Comparison of ENCODE assay signal across 23 cellular contexts in genomic region chr1:2853711-2854110, GRCh38.
"Had no signal": no experiment of that assay in that cellular context is flagged by ENCODE, and none has a peak within 500 bp of the region (broad histone marks: within the 10 kb centered on the region; RNA-seq: fewer than 3 reads in every experiment).

No MANE protein-coding gene starts in this region.

- H2AFZ ChIP-seq: parathyroid adenoma had no signal

- H3K36me3 ChIP-seq: right atrium auricular region, sigmoid colon, tibial nerve, uterus had no signal

- H3K4me1 ChIP-seq: parathyroid adenoma, right atrium auricular region, sigmoid colon, tibial nerve, uterus had no signal

- H3K27ac ChIP-seq: parathyroid adenoma, right atrium auricular region, sigmoid colon, tibial nerve, uterus had no signal

- H3K79me2 ChIP-seq: parathyroid adenoma had no signal

- FAIRE-seq: islet of Langerhans, kidney, small intestine had no signal

- H3K4me3 ChIP-seq: lung, right atrium auricular region, sigmoid colon, tibial nerve, uterus had no signal

- ATAC-seq: left lobe of liver; stimulated activated naive CD8-positive, alpha-beta T cell treated with anti-CD3 and anti-CD28 coated beads, Interleukin-15, amount 100 ng/mL, for 72 hours had no signal

- H3K9ac ChIP-seq: parathyroid adenoma had no signal

- H3K9me3 ChIP-seq: right atrium auricular region, sigmoid colon, tibial nerve, uterus had no signal

- DNase-seq: hypothalamus; immature natural killer cell; mesendoderm; naive B cell; natural killer cell; nucleus accumbens; sigmoid colon; small intestine; stimulated activated CD4-positive, alpha-beta T cell treated with anti-CD3 and anti-CD28 coated beads, Interleukin-1b, Interleukin-23, amount 100 ng/mL, for 48 hours; stimulated activated CD4-positive, alpha-beta T cell treated with anti-CD3 and anti-CD28 coated beads, Interleukin-2, amount 100 ng/mL, for 48 hours; stimulated activated CD4-positive, alpha-beta T cell treated with anti-CD3 and anti-CD28 coated beads, Interleukin-4, amount 100 ng/mL, for 4 hours; stimulated activated CD8-positive, alpha-beta memory T cell treated with anti-CD3 and anti-CD28 coated beads, Interleukin-4, amount 100 ng/mL, for 48 hours; stimulated activated naive CD4-positive, alpha-beta T cell treated with Interleukin-2 at 50 U/mL for 16 hours; stimulated activated naive CD8-positive, alpha-beta T cell treated with anti-CD3 and anti-CD28 coated beads, Interleukin-15, amount 100 ng/mL, for 72 hours; substantia nigra; uterus had no signal

- H3K27me3 ChIP-seq: right atrium auricular region had no signal
